In genomic region chr17:81833160-81833920, GRCh38 we compare ENCODE assay signal across 8 cellular contexts. TPM values are rescaled to one million over a fixed set of nuclear protein-coding genes. Genes with fewer than 3 reads are reported as not detected.
DNase-seq lines count a peak whose midpoint lies in the region; ATAC-seq and TF ChIP-seq lines count a peak whose summit lies in the region.

Gene MCRIP1 (minus strand): TSS chr17:81833291. CDS start chr17:81824506, 8,785 bp downstream.

- WGBS in trophoblast cell (ENCODE audit: extremely low coverage, insufficient coverage, insufficient read length): no CpG with 5 or more reads among the region's 76 CpGs
- WGBS in tibial nerve, 2 donors: 1 to 3% methylated on average over 28 to 33 of the region's 76 CpGs

- intact Hi-C loops in cardiac septum (cut with DNase I): loop anchor here (2.0 to 5.0 kb wide), 2 partner anchors 27 to 39 kb away; partner anchors contain the start of genes ARHGDIA and P4HB

- TF ChIP-seq EP300 in tibial nerve (IDR thresholded peaks at IDR 0.05): peak; percentile 66 to 91

- peak; percentile 78 for ATAC-seq in HG02759 (IDR thresholded peaks at IDR 0.05; ENCODE audit: unreplicated experiment)

- peak within 1 kb of the TSS; percentile 84 for H2BK5ac ChIP-seq in trophoblast cell (ENCODE audit: low read depth, low read length, poor library complexity)

- peaks cover 13% of the 10 kb centered on the region for H3K79me1 ChIP-seq in trophoblast cell (ENCODE audit: low read length)

- DNase-seq in GM10266 (ENCODE audit: extremely low spot score) (peak; percentile 100), NCI-H1436 treated with DMSO at 0.1 percent for 48 hours (lab: John Stamatoyannopoulos, UW) (peak; percentile 52), T follicular helper cell (ENCODE audit: low read depth) (peak; percentile 90), adipocyte (ENCODE audit: low read depth) (peak; percentile 98), cardiac septum (ENCODE audit: low spot score) (peak; percentile 95), trophoblast cell (peak; percentile 95 to 96), tibial nerve (ENCODE audit: low spot score in 2 of 2) (peak; percentile 89 to 93)

- no peak within 1 kb of the TSS for H3K23ac ChIP-seq in trophoblast cell (ENCODE audit: low read length)

- H4K8ac ChIP-seq in trophoblast cell (ENCODE audit: low read depth, low read length): peak within 1 kb of the TSS; percentile 98

- peak within 1 kb of the TSS; percentile 95 for H3K14ac ChIP-seq in trophoblast cell (ENCODE audit: low read length)

- peak within 1 kb of the TSS; percentile 97 for H3K18ac ChIP-seq in trophoblast cell (ENCODE audit: low read length)

- peak within 1 kb of the TSS; percentile 86 for H4K12ac ChIP-seq in trophoblast cell (ENCODE audit: low read depth, low read length)

- TF ChIP-seq CTCF in GM10266 (IDR thresholded peaks at IDR 0.05; ENCODE audit: control insufficient read depth, insufficient read depth, low read depth, missing control alignments) (no peak), tibial nerve (IDR thresholded peaks at IDR 0.05) (no peak)

- H3K27me3 ChIP-seq in adipocyte (replicated peaks; ENCODE audit: control insufficient read depth, insufficient read depth, low read length): no peaks in the 10 kb centered on the region
- H3K27me3 ChIP-seq in trophoblast cell (ENCODE audit: insufficient read depth, low read length): no peaks in the 10 kb centered on the region
- no peaks in the 10 kb centered on the region for H3K27me3 ChIP-seq in tibial nerve

- peaks cover 19% of the 10 kb centered on the region for H3K4me1 ChIP-seq in adipocyte (ENCODE audit: control insufficient read depth, insufficient read depth, low read length)
- peaks cover 12 to 14% of the 10 kb centered on the region in 2 experiments for H3K4me1 ChIP-seq in trophoblast cell (ENCODE audit: control insufficient read depth in 1 of 2, insufficient read depth in 2 of 2, low read length in 2 of 2)
- H3K4me1 ChIP-seq in tibial nerve: peaks cover 0 to 49% (median 19%) of the 10 kb centered on the region in 4 donors

- H3K27ac ChIP-seq in trophoblast cell (ENCODE audit: low read depth, low read length) (peak within 1 kb of the TSS; percentile 81), tibial nerve (peak within 1 kb of the TSS; percentile 85 to 97 (median 94))

- H3K4me3 ChIP-seq in adipocyte (ENCODE audit: low read length) (peak within 1 kb of the TSS; percentile 86), trophoblast cell (ENCODE audit: low read depth, low read length) (peak within 1 kb of the TSS; percentile 90), tibial nerve (peak within 1 kb of the TSS; percentile 77 to 91 (median 84))

- peak within 1 kb of the TSS; percentile 92 for H3K4me2 ChIP-seq in trophoblast cell (ENCODE audit: low read length)

- peak within 1 kb of the TSS; percentile 77 for H2AK5ac ChIP-seq in trophoblast cell (ENCODE audit: low read length)

- peak within 1 kb of the TSS; percentile 95 for H2BK120ac ChIP-seq in trophoblast cell (ENCODE audit: insufficient read depth, low read length, poor library complexity)

- H3K36me3 ChIP-seq in adipocyte (ENCODE audit: control insufficient read depth, insufficient read depth, low read length, severe bottlenecking): no peaks in the 10 kb centered on the region
- H3K36me3 ChIP-seq in trophoblast cell (ENCODE audit: control insufficient read depth in 1 of 2, insufficient read depth in 2 of 2, low read length in 2 of 2): peaks cover 4 to 5% of the 10 kb centered on the region in 2 experiments
- peaks cover 0 to 6% (median 0%) of the 10 kb centered on the region in 3 donors for H3K36me3 ChIP-seq in tibial nerve

- no peaks in the 10 kb centered on the region for H3K9me3 ChIP-seq in adipocyte (ENCODE audit: control insufficient read depth, low read length)
- peaks cover 2% of the 10 kb centered on the region for H3K9me3 ChIP-seq in trophoblast cell (ENCODE audit: insufficient read depth, low read depth, low read length)
- H3K9me3 ChIP-seq in tibial nerve: no peaks in the 10 kb centered on the region

- H3K9ac ChIP-seq in adipocyte (ENCODE audit: low read length) (peak within 1 kb of the TSS; percentile 92), trophoblast cell (ENCODE audit: low read length) (peak within 1 kb of the TSS; percentile 97)

- H2AFZ ChIP-seq in trophoblast cell (ENCODE audit: insufficient read depth, low read length, poor library complexity): peak within 1 kb of the TSS; percentile 50

- peaks cover 15% of the 10 kb centered on the region for H3K79me2 ChIP-seq in trophoblast cell (ENCODE audit: control insufficient read depth, insufficient read depth, low read length, poor library complexity)

- peak; percentile 82 to 92 for TF ChIP-seq POLR2A in tibial nerve (IDR thresholded peaks at IDR 0.05)

- peak within 1 kb of the TSS; percentile 95 for H3K4ac ChIP-seq in trophoblast cell (ENCODE audit: low read depth, low read length)

- peak within 1 kb of the TSS; percentile 99 for H4K91ac ChIP-seq in trophoblast cell (ENCODE audit: low read depth, low read length)

- peak within 1 kb of the TSS; percentile 27 for H2BK12ac ChIP-seq in trophoblast cell (ENCODE audit: low read length)

RNA-seq across cellular contexts. Expression of gene MCRIP1, which starts in this region (rescaled TPM):
- 102 TPM for total RNA-seq in cardiac septum
- polyA plus RNA-seq in trophoblast cell (2013): 120 and 125 TPM in 2 replicates
- 100 to 1,000 TPM in 1 of 4 donors, 10 to 100 TPM in 3; 78.7 to 105 (median 92.5) TPM for total RNA-seq in tibial nerve

Comparison
In these comparisons a context has a peak if more than half of its experiments do, and no peak if none do; other contexts are left out.
1. Peak in every context shown above with its lines: DNase-seq, ATAC-seq, H3K4me3 ChIP-seq and H3K27ac ChIP-seq.